In genomic region chr2:212538156-212539144, GRCh38 we compare ENCODE assay signal across 8 cellular contexts. TPM values are rescaled to one million over a fixed set of nuclear protein-coding genes. Genes with fewer than 3 reads are reported as not detected.
DNase-seq lines count a peak whose midpoint lies in the region; ATAC-seq and TF ChIP-seq lines count a peak whose summit lies in the region.

ERBB4 (minus strand) TSS chr2:212538802; CDS start chr2:212538530, 272 bp downstream.

- H2AFZ ChIP-seq in parathyroid adenoma, result peak within 1 kb of the TSS; percentile 85

- CTCF ChIA-PET in WTC11 (lab: Charles Lee), result interaction anchor here (0.7 to 2.3 kb wide), 4 partner anchors 18 to 793 kb away, joined by 3 to 8 read pairs (median 4); no protein-coding TSS in a partner anchor

- peak within 1 kb of the TSS; percentile 55 for H3K4me3 ChIP-seq in parathyroid adenoma (ENCODE audit: low read depth, low read length)

- H3K36me3 ChIP-seq in parathyroid adenoma (ENCODE audit: control insufficient read depth, insufficient read depth, low read length), result no peaks in the 10 kb centered on the region

- ATAC-seq in WTC11, result peak; percentile 9

- no peaks in the 10 kb centered on the region for H3K9me3 Mint-ChIP-seq in activated T-cell treated with anti-CD3 and anti-CD28 coated beads, Interleukin-2, amount 50 U/mL, for 24 hours
- H3K9me3 Mint-ChIP-seq in WTC11, result no peaks in the 10 kb centered on the region

- no peaks in the 10 kb centered on the region for H3K79me2 ChIP-seq in parathyroid adenoma

- no peaks in the 10 kb centered on the region for H3K27me3 ChIP-seq in parathyroid adenoma (ENCODE audit: control insufficient read depth, insufficient read depth, low read length)

- intact Hi-C loops in cardiac septum (cut with DNase I), result loop anchor here (5.0 to 10.0 kb wide), 2 partner anchors 174 to 391 kb away; no protein-coding TSS in a partner anchor

- no peak within 1 kb of the TSS for H3K9ac ChIP-seq in parathyroid adenoma

- H3K4me1 ChIP-seq in parathyroid adenoma, result no peaks in the 10 kb centered on the region

- H3K4me2 ChIP-seq in parathyroid adenoma (ENCODE audit: low read length), result peak within 1 kb of the TSS; percentile 60

- no peaks in the 10 kb centered on the region for H3K36me3 Mint-ChIP-seq in activated T-cell treated with anti-CD3 and anti-CD28 coated beads, Interleukin-2, amount 50 U/mL, for 24 hours (ENCODE audit: low read depth)
- no peaks in the 10 kb centered on the region for H3K36me3 Mint-ChIP-seq in WTC11

- H3K4me3 Mint-ChIP-seq in activated T-cell treated with anti-CD3 and anti-CD28 coated beads, Interleukin-2, amount 50 U/mL, for 24 hours, result peak within 1 kb of the TSS; percentile 61
- peak within 1 kb of the TSS; percentile 92 for H3K4me3 Mint-ChIP-seq in WTC11

- peaks cover 59% of the 10 kb centered on the region for H3K27me3 Mint-ChIP-seq in activated T-cell treated with anti-CD3 and anti-CD28 coated beads, Interleukin-2, amount 50 U/mL, for 24 hours
- H3K27me3 Mint-ChIP-seq in WTC11 (ENCODE audit: low read depth), result peaks cover 72% of the 10 kb centered on the region

- POLR2A ChIA-PET in WTC11 (lab: Charles Lee), result interaction anchor here (0.6 kb wide), 2 partner anchors 624 to 675 kb away, joined by 3 read pairs; no protein-coding TSS in a partner anchor

- no peak within 1 kb of the TSS for H3K27ac Mint-ChIP-seq in activated T-cell treated with anti-CD3 and anti-CD28 coated beads, Interleukin-2, amount 50 U/mL, for 24 hours
- H3K27ac Mint-ChIP-seq in WTC11, result no peak within 1 kb of the TSS

- no peak for TF ChIP-seq CTCF in WTC11 (IDR thresholded peaks at IDR 0.05)
- no peak for TF ChIP-seq CTCF in parathyroid adenoma (IDR thresholded peaks at IDR 0.05)

- no peak within 1 kb of the TSS for H3K27ac ChIP-seq in parathyroid adenoma

- DNase-seq in activated T-cell treated with anti-CD3 and anti-CD28 coated beads, Interleukin-2, amount 50 U/mL, for 24 hours, result no peak
- DNase-seq in activated T-cell treated with anti-CD3 and anti-CD28 coated beads for 4 hours (no peak), WTC11 (ENCODE audit: low spot score) (peak; percentile 45), cardiac septum (ENCODE audit: low spot score) (no peak), NCI-H226 (no peak), COLO829 (ENCODE audit: low spot score) (no peak), NCI-H2171 (lab: John Stamatoyannopoulos, UW) (no peak)

- peaks cover 25% of the 10 kb centered on the region for H3K4me1 Mint-ChIP-seq in activated T-cell treated with anti-CD3 and anti-CD28 coated beads, Interleukin-2, amount 50 U/mL, for 24 hours (ENCODE audit: low read depth)
- peaks cover 19% of the 10 kb centered on the region for H3K4me1 Mint-ChIP-seq in WTC11

- H3K9me3 ChIP-seq in parathyroid adenoma (ENCODE audit: control insufficient read depth, low read length), result no peaks in the 10 kb centered on the region

TF ChIP-seq in WTC11, 78 proteins besides CTCF, POLR2A, EP300 and RAD21 (continues in another document):
- TF ChIP-seq, protein P1, sequence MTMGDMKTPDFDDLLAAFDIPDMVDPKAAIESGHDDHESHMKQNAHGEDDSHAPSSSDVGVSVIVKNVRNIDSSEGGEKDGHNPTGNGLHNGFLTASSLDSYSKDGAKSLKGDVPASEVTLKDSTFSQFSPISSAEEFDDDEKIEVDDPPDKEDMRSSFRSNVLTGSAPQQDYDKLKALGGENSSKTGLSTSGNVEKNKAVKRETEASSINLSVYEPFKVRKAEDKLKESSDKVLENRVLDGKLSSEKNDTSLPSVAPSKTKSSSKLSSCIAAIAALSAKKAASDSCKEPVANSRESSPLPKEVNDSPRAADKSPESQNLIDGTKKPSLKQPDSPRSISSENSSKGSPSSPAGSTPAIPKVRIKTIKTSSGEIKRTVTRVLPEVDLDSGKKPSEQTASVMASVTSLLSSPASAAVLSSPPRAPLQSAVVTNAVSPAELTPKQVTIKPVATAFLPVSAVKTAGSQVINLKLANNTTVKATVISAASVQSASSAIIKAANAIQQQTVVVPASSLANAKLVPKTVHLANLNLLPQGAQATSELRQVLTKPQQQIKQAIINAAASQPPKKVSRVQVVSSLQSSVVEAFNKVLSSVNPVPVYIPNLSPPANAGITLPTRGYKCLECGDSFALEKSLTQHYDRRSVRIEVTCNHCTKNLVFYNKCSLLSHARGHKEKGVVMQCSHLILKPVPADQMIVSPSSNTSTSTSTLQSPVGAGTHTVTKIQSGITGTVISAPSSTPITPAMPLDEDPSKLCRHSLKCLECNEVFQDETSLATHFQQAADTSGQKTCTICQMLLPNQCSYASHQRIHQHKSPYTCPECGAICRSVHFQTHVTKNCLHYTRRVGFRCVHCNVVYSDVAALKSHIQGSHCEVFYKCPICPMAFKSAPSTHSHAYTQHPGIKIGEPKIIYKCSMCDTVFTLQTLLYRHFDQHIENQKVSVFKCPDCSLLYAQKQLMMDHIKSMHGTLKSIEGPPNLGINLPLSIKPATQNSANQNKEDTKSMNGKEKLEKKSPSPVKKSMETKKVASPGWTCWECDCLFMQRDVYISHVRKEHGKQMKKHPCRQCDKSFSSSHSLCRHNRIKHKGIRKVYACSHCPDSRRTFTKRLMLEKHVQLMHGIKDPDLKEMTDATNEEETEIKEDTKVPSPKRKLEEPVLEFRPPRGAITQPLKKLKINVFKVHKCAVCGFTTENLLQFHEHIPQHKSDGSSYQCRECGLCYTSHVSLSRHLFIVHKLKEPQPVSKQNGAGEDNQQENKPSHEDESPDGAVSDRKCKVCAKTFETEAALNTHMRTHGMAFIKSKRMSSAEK (CRISPR knock-in tag; IDR thresholded peaks at IDR 0.05; ENCODE audit: borderline replicate concordance), result no peak
- TF ChIP-seq CDX4 (CRISPR knock-in tag; IDR thresholded peaks at IDR 0.05; ENCODE audit: borderline replicate concordance) (no peak), SOX15 (CRISPR knock-in tag; IDR thresholded peaks at IDR 0.05) (no peak), ZNF416 (CRISPR knock-in tag; IDR thresholded peaks at IDR 0.05) (no peak), SMAD4 (CRISPR knock-in tag; IDR thresholded peaks at IDR 0.05) (no peak), PRDM15 (CRISPR knock-in tag; IDR thresholded peaks at IDR 0.05) (no peak), TEAD1 (CRISPR knock-in tag; IDR thresholded peaks at IDR 0.05) (no peak), GRHL2 (CRISPR knock-in tag; IDR thresholded peaks at IDR 0.05; ENCODE audit: insufficient replicate concordance, severe bottlenecking) (no peak), ZNF121 (CRISPR knock-in tag; IDR thresholded peaks at IDR 0.05) (no peak), HMGXB4 (CRISPR knock-in tag; IDR thresholded peaks at IDR 0.05) (no peak), ZNF396 (CRISPR knock-in tag; IDR thresholded peaks at IDR 0.05; ENCODE audit: borderline replicate concordance) (no peak), USF1 (CRISPR knock-in tag; IDR thresholded peaks at IDR 0.05) (no peak), TP53 (CRISPR knock-in tag; IDR thresholded peaks at IDR 0.05) (no peak)

RNA-seq across cellular contexts. Expression of gene ERBB4, which starts in this region (rescaled TPM):
- 1.6 to 1.8 TPM (median 1.6 TPM) in 3 replicates for total RNA-seq in WTC11 (2021)
- total RNA-seq in cardiac septum, result 13.8 TPM
